In genomic region chr1:225999912-226000337, GRCh38 we compare ENCODE assay signal across 8 cellular contexts. TPM values are rescaled to one million over a fixed set of nuclear protein-coding genes. Genes with fewer than 3 reads are reported as not detected.
DNase-seq lines count a peak whose midpoint lies in the region; ATAC-seq and TF ChIP-seq lines count a peak whose summit lies in the region.

No MANE protein-coding gene starts in this region.

- H3K23ac ChIP-seq in trophoblast cell (ENCODE audit: low read length) = no peak overlapping the region

- no peak for TF ChIP-seq EP300 in esophagus muscularis mucosa (IDR thresholded peaks at IDR 0.05)

- no peak for TF ChIP-seq POLR2A in esophagus muscularis mucosa (IDR thresholded peaks at IDR 0.05; ENCODE audit: low read depth)

- peak overlapping the region; percentile 94 for H4K12ac ChIP-seq in trophoblast cell (ENCODE audit: low read depth, low read length)

- H3K18ac ChIP-seq in trophoblast cell (ENCODE audit: low read length) = peak overlapping the region; percentile 75

- H3K27me3 ChIP-seq in CD4-positive, alpha-beta memory T cell (ENCODE audit: insufficient read depth, low read length) = no peaks in the 10 kb centered on the region
- H3K27me3 ChIP-seq in esophagus muscularis mucosa = no peaks in the 10 kb centered on the region
- H3K27me3 ChIP-seq in trophoblast cell (ENCODE audit: insufficient read depth, low read length) = no peaks in the 10 kb centered on the region

- peak overlapping the region; percentile 96 for H4K8ac ChIP-seq in trophoblast cell (ENCODE audit: low read depth, low read length)

- peak; percentile 76 to 85 (median 79) for DNase-seq in CD4-positive, alpha-beta memory T cell
- no peak for DNase-seq in esophagus muscularis mucosa (ENCODE audit: extremely low spot score)
- peak in 1 of 2 donors; percentile 45 for DNase-seq in trophoblast cell
- no peak for DNase-seq in H4 (ENCODE audit: low spot score)
- DNase-seq in HT-29 (ENCODE audit: low spot score) = no peak

- peak overlapping the region; percentile 99 to 100 (median 100) for H3K4me3 Mint-ChIP-seq in CD4-positive, alpha-beta memory T cell
- peak overlapping the region; percentile 98 for H3K4me3 Mint-ChIP-seq in T-helper 1 cell treated with Interleukin-12 subunit alpha and Interleukin-12 subunit beta and Interleukin-4 antibody, amounts not matched to agents 30 μg/mL and 1 μg/mL, for 36 hours

- H3K9me3 Mint-ChIP-seq in CD4-positive, alpha-beta memory T cell = peaks cover 0 to 5% (median 0%) of the 10 kb centered on the region in 8 donors
- no peaks in the 10 kb centered on the region for H3K9me3 Mint-ChIP-seq in T-helper 1 cell treated with Interleukin-12 subunit alpha and Interleukin-12 subunit beta and Interleukin-4 antibody, amounts not matched to agents 30 μg/mL and 1 μg/mL, for 36 hours

- H3K79me2 ChIP-seq in trophoblast cell (ENCODE audit: control insufficient read depth, insufficient read depth, low read length, poor library complexity) = peaks cover 11% of the 10 kb centered on the region

- peak overlapping the region; percentile 84 for H3K4ac ChIP-seq in trophoblast cell (ENCODE audit: low read depth, low read length)

- peak overlapping the region; percentile 92 for H3K14ac ChIP-seq in trophoblast cell (ENCODE audit: low read length)

- peaks cover 8% of the 10 kb centered on the region for H3K79me1 ChIP-seq in trophoblast cell (ENCODE audit: low read length)

- H2AK5ac ChIP-seq in trophoblast cell (ENCODE audit: low read length) = peak overlapping the region; percentile 37

- H3K4me2 ChIP-seq in trophoblast cell (ENCODE audit: low read length) = peak overlapping the region; percentile 60

- peak overlapping the region; percentile 96 for H2AFZ ChIP-seq in trophoblast cell (ENCODE audit: insufficient read depth, low read length, poor library complexity)

- H3K4me3 ChIP-seq in CD4-positive, alpha-beta memory T cell (ENCODE audit: low read length in 2 of 2) = peak overlapping the region; percentile 63 to 99
- H3K4me3 ChIP-seq in esophagus muscularis mucosa (peak overlapping the region; percentile 69 to 82 (median 74)), trophoblast cell (ENCODE audit: low read depth, low read length) (peak overlapping the region; percentile 18)

- peak overlapping the region; percentile 86 for H2BK5ac ChIP-seq in trophoblast cell (ENCODE audit: low read depth, low read length, poor library complexity)

- peaks cover 7% of the 10 kb centered on the region for H3K36me3 ChIP-seq in CD4-positive, alpha-beta memory T cell (ENCODE audit: insufficient read depth, low read length)
- H3K36me3 ChIP-seq in esophagus muscularis mucosa = peaks cover 0 to 6% (median 1%) of the 10 kb centered on the region in 4 donors
- H3K36me3 ChIP-seq in trophoblast cell (ENCODE audit: control insufficient read depth in 1 of 2, insufficient read depth in 2 of 2, low read length in 2 of 2) = no peaks in the 10 kb centered on the region

- H3K4me1 Mint-ChIP-seq in CD4-positive, alpha-beta memory T cell = peaks cover 46 to 76% (median 60%) of the 10 kb centered on the region in 4 donors
- H3K4me1 Mint-ChIP-seq in T-helper 1 cell treated with Interleukin-12 subunit alpha and Interleukin-12 subunit beta and Interleukin-4 antibody, amounts not matched to agents 30 μg/mL and 1 μg/mL, for 36 hours (ENCODE audit: low read depth) = peaks cover 48% of the 10 kb centered on the region

- intact Hi-C loops in CD4-positive, alpha-beta memory T cell (cut with micrococcal nuclease) = loop anchor here (1.0 to 10.0 kb wide), 8 partner anchors 13 to 2005 kb away; partner anchors contain the start of genes ACBD3, H3-3A, LBR and PYCR2
- intact Hi-C loops in esophagus muscularis mucosa (cut with DNase I) = loop anchor here (5.0 kb wide), 2 partner anchors 62 to 122 kb away; partner anchors contain the start of gene H3-3A

- POLR2A ChIA-PET in CD4-positive, alpha-beta memory T cell (lab: Charles Lee; ENCODE audit: partially characterized antibody) = interaction anchor here (0.5 to 22.3 kb wide), 50 partner anchors 8 to 941 kb away, joined by 3 to 614 read pairs (median 5); partner anchors contain the start of genes ACBD3, COQ8A, H3-3A and LBR

- H3K36me3 Mint-ChIP-seq in CD4-positive, alpha-beta memory T cell = peaks cover 7 to 30% of the 10 kb centered on the region in 2 donors
- peaks cover 13% of the 10 kb centered on the region for H3K36me3 Mint-ChIP-seq in T-helper 1 cell treated with Interleukin-12 subunit alpha and Interleukin-12 subunit beta and Interleukin-4 antibody, amounts not matched to agents 30 μg/mL and 1 μg/mL, for 36 hours (ENCODE audit: low read depth)

- no peak for TF ChIP-seq CTCF in esophagus muscularis mucosa (IDR thresholded peaks at IDR 0.05)

- H3K27ac ChIP-seq in CD4-positive, alpha-beta memory T cell (ENCODE audit: low read depth, low read length) = peak overlapping the region; percentile 98
- peak overlapping the region; percentile 92 to 97 (median 95) for H3K27ac ChIP-seq in esophagus muscularis mucosa (replicated peaks in 1 of 4)
- peak overlapping the region; percentile 61 for H3K27ac ChIP-seq in trophoblast cell (ENCODE audit: low read depth, low read length)

- peak overlapping the region; percentile 82 for H4K91ac ChIP-seq in trophoblast cell (ENCODE audit: low read depth, low read length)

- H3K27me3 Mint-ChIP-seq in CD4-positive, alpha-beta memory T cell = no peaks in the 10 kb centered on the region
- H3K27me3 Mint-ChIP-seq in T-helper 1 cell treated with Interleukin-12 subunit alpha and Interleukin-12 subunit beta and Interleukin-4 antibody, amounts not matched to agents 30 μg/mL and 1 μg/mL, for 36 hours (ENCODE audit: low read depth) = no peaks in the 10 kb centered on the region

- CTCF ChIA-PET in CD4-positive, alpha-beta memory T cell (lab: Charles Lee; ENCODE audit: partially characterized antibody) = interaction anchor here (0.6 to 2.1 kb wide), 11 partner anchors 8 to 572 kb away, joined by 3 to 28 read pairs (median 4); partner anchors contain the start of genes H3-3A, LBR and SRP9

- peak overlapping the region; percentile 96 for H2BK120ac ChIP-seq in trophoblast cell (ENCODE audit: insufficient read depth, low read length, poor library complexity)

- H3K4me1 ChIP-seq in CD4-positive, alpha-beta memory T cell (ENCODE audit: insufficient read depth, low read length) = peaks cover 81% of the 10 kb centered on the region
- H3K4me1 ChIP-seq in esophagus muscularis mucosa (peaks cover 37 to 48% (median 46%) of the 10 kb centered on the region in 4 donors), trophoblast cell (ENCODE audit: control insufficient read depth in 1 of 2, insufficient read depth in 2 of 2, low read length in 2 of 2) (peaks cover 4 to 13% of the 10 kb centered on the region in 2 experiments)

- peak overlapping the region; percentile 100 for H3K27ac Mint-ChIP-seq in CD4-positive, alpha-beta memory T cell
- H3K27ac Mint-ChIP-seq in T-helper 1 cell treated with Interleukin-12 subunit alpha and Interleukin-12 subunit beta and Interleukin-4 antibody, amounts not matched to agents 30 μg/mL and 1 μg/mL, for 36 hours = peak overlapping the region; percentile 98

- WGBS in esophagus muscularis mucosa = 38% methylated on average over 10 of the region's 10 CpGs
- no CpG with 5 or more reads among the region's 10 CpGs for WGBS in trophoblast cell (ENCODE audit: extremely low coverage, insufficient coverage, insufficient read length)

- ATAC-seq in GM19043 (IDR thresholded peaks at IDR 0.05; ENCODE audit: low read depth, unreplicated experiment) = peak; percentile 48
- ATAC-seq in HG03175 (IDR thresholded peaks at IDR 0.05; ENCODE audit: unreplicated experiment) = peak; percentile 50

- H2BK12ac ChIP-seq in trophoblast cell (ENCODE audit: low read length) = peak overlapping the region; percentile 70

- H3K9ac ChIP-seq in trophoblast cell (ENCODE audit: low read length) = no peak overlapping the region

- H3K9me3 ChIP-seq in CD4-positive, alpha-beta memory T cell (ENCODE audit: control insufficient read depth in 1 of 2, low read length in 2 of 2) = no peaks in the 10 kb centered on the region
- H3K9me3 ChIP-seq in esophagus muscularis mucosa = no peaks in the 10 kb centered on the region
- no peaks in the 10 kb centered on the region for H3K9me3 ChIP-seq in trophoblast cell (ENCODE audit: insufficient read depth, low read depth, low read length)

RNA-seq across cellular contexts. Expression of gene SDE2, which starts 0.8 kb away (rescaled TPM):
- total RNA-seq in CD4-positive, alpha-beta memory T cell = 10 to 100 TPM; 21.1 to 21.2 TPM
- polyA plus RNA-seq in CD4-positive, alpha-beta memory T cell = 10 to 100 TPM; 10.0 to 18.9 TPM
- total RNA-seq in esophagus muscularis mucosa = 10 to 100 TPM; 15.0 to 22.5 (median 19.1) TPM
- polyA plus RNA-seq in trophoblast cell (2013) = 12.6 and 13.1 TPM in 2 replicates
- total RNA-seq in H4 (2014; rRNA removed; shearing (Covaris generic)) = 13.6 and 14.3 TPM in 2 replicates
- total RNA-seq in HT-29 (2014; rRNA removed; shearing (Covaris generic)) = 13.1 and 13.8 TPM in 2 replicates

RNA-seq across cellular contexts. Expression of gene LEFTY2, which starts 58.9 kb away (rescaled TPM):
- not detected for total RNA-seq in CD4-positive, alpha-beta memory T cell
- polyA plus RNA-seq in CD4-positive, alpha-beta memory T cell = not detected
- total RNA-seq in esophagus muscularis mucosa = under 1 TPM in 2 of 4 donors, not detected in 2; 0.17 to 0.98 TPM
- 4.2 and 4.7 TPM in 2 replicates for polyA plus RNA-seq in trophoblast cell (2013)
- not detected in 2 replicates for total RNA-seq in H4 (2014; rRNA removed; shearing (Covaris generic))
- not detected in 2 replicates for total RNA-seq in HT-29 (2014; rRNA removed; shearing (Covaris generic))

Comparison
In these comparisons a context has a peak if more than half of its experiments do, and no peak if none do; other contexts are left out.
1. DNase-seq: peak in CD4-positive, alpha-beta memory T cell (5 of 5); none in esophagus muscularis mucosa (single experiment), H4 (single experiment) and HT-29 (single experiment).
2. H3K4me3 ChIP-seq: peak in every context shown above with its lines; median percentile 81 in CD4-positive, alpha-beta memory T cell; 74 in esophagus muscularis mucosa; 18 in trophoblast cell.
3. Peak in every context shown above with its lines, with median percentiles within 50 percentile points of each other: H3K27ac ChIP-seq.